Comparison of ENCODE assay signal across 24 cellular contexts in the genomic region with DNA sequence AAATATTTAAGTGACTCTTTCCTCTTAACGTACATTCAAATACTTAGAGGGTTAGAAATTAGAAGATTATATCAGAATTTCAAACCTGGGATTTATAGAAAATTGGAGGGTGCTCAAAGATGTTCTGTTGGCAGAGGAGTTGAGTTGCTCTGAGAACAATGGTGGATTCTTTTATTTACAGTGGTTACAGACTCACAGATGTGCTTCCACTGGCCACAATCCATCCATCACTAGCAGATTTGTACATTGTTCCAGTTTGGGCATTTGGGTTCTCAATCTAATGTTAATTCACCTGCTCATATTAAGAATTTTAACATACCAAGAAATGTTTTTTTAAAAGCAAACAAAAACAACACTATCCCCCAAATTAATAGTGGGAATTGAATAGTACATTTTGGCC.
"Had no signal": no experiment of that assay in that cellular context is flagged by ENCODE, and none has a peak within 500 bp of the region (broad histone marks: within the 10 kb centered on the region; RNA-seq: fewer than 3 reads in every experiment).

No MANE protein-coding gene starts in this region.

- ATAC-seq: gastrocnemius medialis; natural killer cell; right lobe of liver; stimulated activated effector memory CD8-positive, alpha-beta T cell treated with anti-CD3 and anti-CD28 coated beads, Interleukin-12 subunit alpha, Interleukin-12 subunit beta, amount 100 ng/mL, for 72 hours; upper lobe of right lung had no signal

- H3K27me3 ChIP-seq: esophagus squamous epithelium, gastrocnemius medialis, neural progenitor cell, right lobe of liver, tibial artery, upper lobe of right lung had no signal

- H3K9me3 ChIP-seq: esophagus squamous epithelium, gastrocnemius medialis, right lobe of liver, SK-N-SH, tibial artery, upper lobe of right lung had no signal

- H3K36me3 ChIP-seq: esophagus squamous epithelium, gastrocnemius medialis, neural progenitor cell, right lobe of liver, tibial artery, upper lobe of right lung had no signal

- H3K9ac ChIP-seq: neural progenitor cell, SK-N-SH had no signal

- H3K4me2 ChIP-seq: neural progenitor cell, SK-N-SH had no signal

- DNase-seq: activated CD4-positive, alpha-beta T cell treated with anti-CD3 and anti-CD28 coated beads for 48 hours; activated CD4-positive, alpha-beta T cell treated with anti-CD3 and anti-CD28 coated beads, Interleukin-2, amount 50 U/mL, for 48 hours; activated CD8-positive, alpha-beta memory T cell treated with anti-CD3 and anti-CD28 coated beads, Interleukin-2, amount 50 U/mL, for 4 hours; activated gamma-delta T cell; activated naive CD4-positive, alpha-beta T cell treated with anti-CD3 and anti-CD28 coated beads, Interleukin-2, amount 10 ng/mL, durations not matched to agents 7 days and 5 days; activated naive CD8-positive, alpha-beta T cell treated with anti-CD3 and anti-CD28 coated beads, Interleukin-2, amount 10 ng/mL, durations not matched to agents 7 days and 5 days; activated T-cell treated with anti-CD3 and anti-CD28 coated beads, Interleukin-2, amount 50 U/mL, for 24 hours; amniotic stem cell; central memory CD4-positive, alpha-beta T cell; effector CD4-positive, alpha-beta T cell; esophagus squamous epithelium; gastrocnemius medialis; kidney; natural killer cell; right lobe of liver; SK-N-SH; small intestine; stimulated activated CD4-positive, alpha-beta T cell treated with anti-CD3 and anti-CD28 coated beads, Interleukin-4, amount 100 ng/mL, for 24 hours; SW 1271; T-helper 9 cell; tibial artery; upper lobe of right lung had no signal

- H3K4me1 ChIP-seq: esophagus squamous epithelium, gastrocnemius medialis, neural progenitor cell, right lobe of liver, tibial artery, upper lobe of right lung had no signal

- H3K4me3 ChIP-seq: esophagus squamous epithelium, gastrocnemius medialis, neural progenitor cell, right lobe of liver, tibial artery, upper lobe of right lung had no signal
